4 cellular contexts compared by ENCODE assay signal in the genomic region with DNA sequence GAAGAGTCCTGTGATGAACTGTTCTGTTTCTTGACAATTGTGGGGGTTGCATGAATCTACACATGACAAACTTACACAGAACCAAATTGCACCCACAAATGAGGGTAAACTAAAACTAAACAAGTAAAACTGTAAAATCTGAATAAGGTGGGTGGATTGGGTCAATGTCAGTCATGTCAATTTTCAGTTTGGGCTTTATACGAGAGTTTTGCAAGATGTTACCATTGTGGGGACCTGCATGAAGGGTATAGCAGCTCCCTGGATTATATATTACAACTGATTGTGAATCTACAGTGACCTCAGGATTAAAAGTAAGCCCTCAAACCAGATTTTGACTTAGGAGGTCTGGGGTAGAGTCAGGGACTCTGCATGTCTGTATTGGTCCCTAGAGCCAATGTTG.
"Had no signal": no experiment of that assay in that cellular context is flagged by ENCODE, and none has a peak within 500 bp of the region (broad histone marks: within the 10 kb centered on the region; RNA-seq: fewer than 3 reads in every experiment).

No MANE protein-coding gene starts in this region.

- H3K4me3 ChIP-seq: K562 had no signal

- ATAC-seq: HepG2, K562 had no signal

- H3K27ac ChIP-seq: HL-60, KMS-11 had no signal
